34 cellular contexts compared by ENCODE assay signal in the genomic region with DNA sequence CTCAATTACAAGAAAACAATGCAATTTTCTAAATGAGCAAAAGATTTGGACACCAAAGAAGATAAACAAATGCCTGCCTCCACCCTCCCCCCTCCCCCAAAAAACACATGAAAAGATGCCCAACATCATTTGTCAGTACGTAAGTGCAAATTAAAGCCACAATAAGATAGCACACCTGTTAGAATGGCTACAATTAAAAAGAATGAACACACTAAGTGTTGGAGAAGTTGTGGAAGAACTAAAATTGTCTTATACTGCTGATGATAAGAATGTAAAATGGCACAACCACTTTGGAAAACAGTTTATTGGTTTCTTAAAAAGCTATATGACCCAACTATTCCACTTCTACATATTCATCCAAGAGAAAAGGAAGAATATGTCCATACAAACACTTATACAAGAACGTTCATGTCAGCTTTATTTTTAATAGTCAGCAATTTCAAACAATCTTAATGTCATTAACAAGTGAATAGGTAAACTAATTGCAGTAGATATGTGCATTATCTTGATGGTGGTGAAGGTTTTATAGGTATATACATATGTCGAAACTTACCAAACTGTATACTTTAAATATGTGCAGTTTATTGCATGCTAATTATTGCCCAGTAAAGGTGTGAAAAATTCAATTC. TPM values are rescaled to one million over a fixed set of nuclear protein-coding genes. Genes with fewer than 3 reads are reported as not detected.
"Had no signal": no experiment of that assay in that cellular context is flagged by ENCODE, and none has a peak within 500 bp of the region (broad histone marks: within the 10 kb centered on the region; RNA-seq: fewer than 3 reads in every experiment).

No MANE protein-coding gene starts in this region.

- H3K36me3 ChIP-seq: colonic mucosa, esophagus squamous epithelium, gastrocnemius medialis, heart right ventricle, left lung, lower lobe of right lung had no signal

- H3K9me3 ChIP-seq: colonic mucosa had no signal

- H3K27me3 ChIP-seq: colonic mucosa, esophagus squamous epithelium, gastrocnemius medialis, heart right ventricle, left lung had no signal

- H3K4me1 ChIP-seq: colonic mucosa, gastrocnemius medialis, left lung, lower lobe of right lung had no signal

- DNase-seq: colonic mucosa; cortex of kidney; effector CD8-positive, alpha-beta T cell; effector memory CD8-positive, alpha-beta T cell; endodermal cell; erythroblast; esophagus squamous epithelium; foreskin fibroblast; foreskin melanocyte; gastrocnemius medialis; glutamatergic neuron; head of caudate nucleus; heart right ventricle; hippocampal formation; left cardiac atrium; left lung; left ventricle myocardium superior; lower lobe of right lung; mesenchymal stem cell; mucosa of descending colon; naive B cell had no signal

- FAIRE-seq: endometrium, islet of Langerhans, keratinocyte had no signal

- H3K27ac ChIP-seq: colonic mucosa, epithelial cell of prostate, esophagus squamous epithelium, gastrocnemius medialis, heart right ventricle, left lung, lower lobe of right lung had no signal

- H3K4me3 ChIP-seq: colonic mucosa, esophagus squamous epithelium, gastrocnemius medialis, heart right ventricle, left lung, lower lobe of right lung, mucosa of descending colon had no signal

- ATAC-seq: effector memory CD8-positive, alpha-beta T cell; esophagus mucosa; gastrocnemius medialis; heart right ventricle; left cardiac atrium; left lung; left ventricle myocardium superior; lower lobe of right lung; mucosa of descending colon had no signal

RNA-seq across cellular contexts. Expression of a gene that starts 10.4 kb away (rescaled TPM):
- total RNA-seq: colonic mucosa, dermis microvascular lymphatic vessel endothelial cell, endodermal cell, esophagus mucosa, gastrocnemius medialis, glomerular endothelial cell, heart right ventricle, kidney epithelial cell, left cardiac atrium, left lung, left ventricle myocardium superior, lower leg skin, lower lobe of right lung, lung microvascular endothelial cell, mesenteric fat pad, mesothelial cell of epicardium, mucosa of descending colon, myocyte had no signal
- polyA plus RNA-seq: heart right ventricle had no signal

RNA-seq across cellular contexts. Expression of a gene that starts 21.4 kb away (rescaled TPM):
- total RNA-seq: colonic mucosa, dermis microvascular lymphatic vessel endothelial cell, endodermal cell, esophagus squamous epithelium, gastrocnemius medialis, glomerular endothelial cell, heart right ventricle, left cardiac atrium, left ventricle myocardium superior, lower leg skin, lower lobe of right lung, lung microvascular endothelial cell, mesenteric fat pad, mesothelial cell of epicardium, mucosa of descending colon, myocyte had no signal

RNA-seq across cellular contexts. Expression of a gene that starts 45.9 kb away (rescaled TPM):
- total RNA-seq: dermis microvascular lymphatic vessel endothelial cell, endodermal cell, lung microvascular endothelial cell, mesothelial cell of epicardium, myocyte had no signal
